7 cellular contexts compared by ENCODE assay signal in genomic region chr3:136862953-136863352, GRCh38. TPM values are rescaled to one million over a fixed set of nuclear protein-coding genes. Genes with fewer than 3 reads are reported as not detected.
DNase-seq lines count a peak whose midpoint lies in the region; ATAC-seq and TF ChIP-seq lines count a peak whose summit lies in the region.

No MANE protein-coding gene starts in this region.

- H2AFZ ChIP-seq in GM23248 (peak overlapping the region; percentile 92), PC-9 (peak overlapping the region; percentile 96), fibroblast of lung (ENCODE audit: low read length) (peak overlapping the region; percentile 98)

- no peak for ATAC-seq in activated CD4-positive, CD25-positive, alpha-beta regulatory T cell treated with anti-CD3 and anti-CD28 coated beads, Interleukin-2, amount 50 U/mL, for 24 hours

- no peaks in the 10 kb centered on the region for H3K27me3 ChIP-seq in GM23248 (replicated peaks; ENCODE audit: insufficient read depth)
- H3K27me3 ChIP-seq in PC-9 (ENCODE audit: insufficient read depth, low read depth) = no peaks in the 10 kb centered on the region
- no peaks in the 10 kb centered on the region for H3K27me3 ChIP-seq in fibroblast of lung (ENCODE audit: control insufficient read depth, insufficient read depth, low read length)
- H3K27me3 ChIP-seq in sigmoid colon = no peaks in the 10 kb centered on the region

- H3K9me2 ChIP-seq in GM23248 (ENCODE audit: insufficient read depth) (no peaks in the 10 kb centered on the region), PC-9 (ENCODE audit: insufficient read depth) (no peaks in the 10 kb centered on the region)

- TF ChIP-seq EP300 in sigmoid colon (IDR thresholded peaks at IDR 0.05) = no peak

- intact Hi-C loops in PC-9 (cut with micrococcal nuclease; ENCODE audit: unreplicated experiment) (loop anchor here (1.0 to 5.0 kb wide), 5 partner anchors 44 to 151 kb away; partner anchors contain the start of genes IL20RB, SLC35G2 and STAG1), sigmoid colon (cut with DNase I) (loop anchor here (1.0 to 5.0 kb wide), 6 partner anchors 46 to 149 kb away; partner anchors contain the start of gene SLC35G2)

- CTCF ChIA-PET in PC-9 (lab: Charles Lee) = interaction anchor here (3.1 kb wide), 1 partner anchor 110 kb away, joined by 23 read pairs; the partner anchor contains the start of gene STAG1

- H3K9me3 ChIP-seq in GM23248 (ENCODE audit: low read depth) = no peaks in the 10 kb centered on the region
- no peaks in the 10 kb centered on the region for H3K9me3 ChIP-seq in PC-9 (ENCODE audit: insufficient read depth, low read depth)
- H3K9me3 ChIP-seq in fibroblast of lung (ENCODE audit: control insufficient read depth, insufficient read depth, low read depth, low read length) = no peaks in the 10 kb centered on the region
- no peaks in the 10 kb centered on the region for H3K9me3 ChIP-seq in sigmoid colon

- 1% methylated on average over 12 of the region's 12 CpGs for WGBS in GM23248 (ENCODE audit: low coverage in 1 of 2, low lambda C conversion rate in 2 of 2, missing lambda C conversion rate in 2 of 2), 2 experiments
- WGBS in sigmoid colon, 2 donors = 0 to 1% methylated on average over 12 of the region's 12 CpGs

- peaks cover 77% of the 10 kb centered on the region for H3K79me2 ChIP-seq in GM23248 (ENCODE audit: insufficient read depth)
- peaks cover 73% of the 10 kb centered on the region for H3K79me2 ChIP-seq in PC-9 (ENCODE audit: low read depth)
- H3K79me2 ChIP-seq in fibroblast of lung (ENCODE audit: control insufficient read depth, insufficient read depth, low read length) = peaks cover 43% of the 10 kb centered on the region

- no peak for TF ChIP-seq POLR2A in sigmoid colon (IDR thresholded peaks at IDR 0.05)

- no peak for DNase-seq in GM23248
- DNase-seq in PC-9 = no peak
- no peak for DNase-seq in fibroblast of lung (ENCODE audit: low read depth in 2 of 2)
- no peak for DNase-seq in sigmoid colon
- DNase-seq in stimulated activated naive CD4-positive, alpha-beta T cell treated with Interleukin-2 at 50 U/mL for 16 hours (lab: John Stamatoyannopoulos, UW) = no peak
- DNase-seq in CD1c-positive myeloid dendritic cell (ENCODE audit: extremely low spot score) = no peak

- H3F3A ChIP-seq in GM23248 (ENCODE audit: insufficient read depth) (peaks cover 16% of the 10 kb centered on the region; the same call in 1 of the 2 replicates), PC-9 (ENCODE audit: insufficient read depth, low read depth) (peaks cover 15% of the 10 kb centered on the region)

- H3K4me3 ChIP-seq in GM23248 = peak overlapping the region; percentile 81
- H3K4me3 ChIP-seq in PC-9 = peak overlapping the region; percentile 86
- H3K4me3 ChIP-seq in fibroblast of lung (replicated peaks in 1 of 4; ENCODE audit: control extremely low read depth in 1 of 4, insufficient read depth in 1 of 4, low read depth in 3 of 4, low read length in 4 of 4) = peak overlapping the region; percentile 89 to 97 (median 94)
- peak overlapping the region; percentile 59 to 92 (median 74) for H3K4me3 ChIP-seq in sigmoid colon

- BruUV-seq in PC-9 (replicated peaks; lab: Mats Ljungman, UMichigan) = TSS peak; percentile 49

- peaks cover 11% of the 10 kb centered on the region for H3K4me1 ChIP-seq in GM23248 (ENCODE audit: insufficient read depth)
- H3K4me1 ChIP-seq in PC-9 (replicated peaks; ENCODE audit: insufficient read depth) = peaks cover 20% of the 10 kb centered on the region
- H3K4me1 ChIP-seq in fibroblast of lung (ENCODE audit: control insufficient read depth, extremely low read depth, insufficient read depth, low read length) = no peaks in the 10 kb centered on the region
- peaks cover 0 to 24% (median 18%) of the 10 kb centered on the region in 4 donors for H3K4me1 ChIP-seq in sigmoid colon

- in situ Hi-C loops in GM23248 (cut with MboI) = no loop called here

- POLR2A ChIA-PET in PC-9 (lab: Charles Lee; ENCODE audit: unreplicated experiment) = interaction anchor here (1.8 kb wide), 1 partner anchor 110 kb away, joined by 23 read pairs; the partner anchor contains the start of gene STAG1

- H3K27ac ChIP-seq in GM23248 (peak overlapping the region; percentile 81), PC-9 (peak overlapping the region; percentile 82), fibroblast of lung (ENCODE audit: insufficient read depth, low read length) (peak overlapping the region; percentile 89), sigmoid colon (peak overlapping the region; percentile 88 to 96 (median 93))

- H4K20me1 ChIP-seq in GM23248 (ENCODE audit: insufficient read depth) (peaks cover 5% of the 10 kb centered on the region; the same call in 1 of the 2 replicates), PC-9 (ENCODE audit: insufficient read depth) (peaks cover 19% of the 10 kb centered on the region), fibroblast of lung (ENCODE audit: control insufficient read depth, extremely low read depth, insufficient read depth, low read length) (no peaks in the 10 kb centered on the region)

- H3K36me3 ChIP-seq in GM23248 (ENCODE audit: low read depth) (no peaks in the 10 kb centered on the region), PC-9 (ENCODE audit: low read depth) (no peaks in the 10 kb centered on the region; the same call in 1 of the 2 replicates), fibroblast of lung (ENCODE audit: control insufficient read depth, insufficient read depth, low read length) (no peaks in the 10 kb centered on the region), sigmoid colon (peaks cover 0 to 3% (median 1%) of the 10 kb centered on the region in 4 donors)

- TF ChIP-seq CTCF in PC-9 (conservative IDR thresholded peaks at IDR 0.05) = no peak
- TF ChIP-seq CTCF in fibroblast of lung (conservative IDR thresholded peaks at IDR 0.05 in 1 of 2, IDR thresholded peaks at IDR 0.05 in 1 of 2; ENCODE audit: low read depth in 1 of 2, low read length in 2 of 2) = no peak
- TF ChIP-seq CTCF in sigmoid colon (IDR thresholded peaks at IDR 0.05) = no peak

- H3K4me2 ChIP-seq in GM23248 (ENCODE audit: unreplicated experiment) (peak overlapping the region; percentile 91), PC-9 (peak overlapping the region; percentile 88), fibroblast of lung (ENCODE audit: extremely low read depth, insufficient read depth, low read length) (peak overlapping the region; percentile 95)

- H3K9ac ChIP-seq in GM23248 = peak overlapping the region; percentile 87
- H3K9ac ChIP-seq in fibroblast of lung (ENCODE audit: insufficient read depth, low read length) = peak overlapping the region; percentile 81

RNA-seq across cellular contexts. Expression of gene NCK1, which starts 0.9 kb away (rescaled TPM):
- 42.4 and 42.6 TPM in 2 replicates for total RNA-seq in GM23248 (2014; rRNA removed; shearing (Covaris generic))
- 38.4 and 43.2 TPM in 2 replicates for polyA plus RNA-seq in GM23248 (2016; fragmentation: Nextera tagmentation; extraction: Ambion mirVana)
- total RNA-seq in PC-9 (2021) = 42.7 and 71.4 TPM in 2 replicates
- 53.2 and 59.5 TPM in 2 replicates for total RNA-seq in fibroblast of lung
- 56.2 and 62.7 TPM in 2 replicates for polyA plus RNA-seq in fibroblast of lung
- polyA plus RNA-seq in fibroblast of lung (2012) = 29.9 and 31.7 TPM in 2 replicates
- 1.2 and 7.3 TPM in 2 replicates for polyA minus RNA-seq in fibroblast of lung (ENCODE audit: low replicate concordance)
- total RNA-seq in sigmoid colon = 10 to 100 TPM; 37.2 to 55.1 (median 47.0) TPM
- 10 to 100 TPM; 25.5 to 34.2 (median 31.9) TPM for polyA plus RNA-seq in sigmoid colon

RNA-seq across cellular contexts. Expression of gene SLC35G2, which starts 44.0 kb away (rescaled TPM):
- 9.4 and 11.6 TPM in 2 replicates for total RNA-seq in GM23248 (2014; rRNA removed; shearing (Covaris generic))
- polyA plus RNA-seq in GM23248 (2016; fragmentation: Nextera tagmentation; extraction: Ambion mirVana) (10.8 and 12.5 TPM in 2 replicates), fibroblast of lung (11.6 and 14.9 TPM in 2 replicates), sigmoid colon (1 to 10 TPM in 2 of 3 donors, under 1 TPM in 1; 0.69 to 1.8 (median 1.2) TPM)
- total RNA-seq in PC-9 (2021) (3.1 and 5.0 TPM in 2 replicates), fibroblast of lung (8.5 and 15.4 TPM in 2 replicates), sigmoid colon (1 to 10 TPM; 3.4 to 8.0 (median 5.3) TPM)
- 6.9 and 7.0 TPM in 2 replicates for polyA plus RNA-seq in fibroblast of lung (2012)
- polyA minus RNA-seq in fibroblast of lung (ENCODE audit: low replicate concordance) = 0.37 and 3.2 TPM in 2 replicates
